22 cellular contexts compared by ENCODE assay signal in the genomic region with DNA sequence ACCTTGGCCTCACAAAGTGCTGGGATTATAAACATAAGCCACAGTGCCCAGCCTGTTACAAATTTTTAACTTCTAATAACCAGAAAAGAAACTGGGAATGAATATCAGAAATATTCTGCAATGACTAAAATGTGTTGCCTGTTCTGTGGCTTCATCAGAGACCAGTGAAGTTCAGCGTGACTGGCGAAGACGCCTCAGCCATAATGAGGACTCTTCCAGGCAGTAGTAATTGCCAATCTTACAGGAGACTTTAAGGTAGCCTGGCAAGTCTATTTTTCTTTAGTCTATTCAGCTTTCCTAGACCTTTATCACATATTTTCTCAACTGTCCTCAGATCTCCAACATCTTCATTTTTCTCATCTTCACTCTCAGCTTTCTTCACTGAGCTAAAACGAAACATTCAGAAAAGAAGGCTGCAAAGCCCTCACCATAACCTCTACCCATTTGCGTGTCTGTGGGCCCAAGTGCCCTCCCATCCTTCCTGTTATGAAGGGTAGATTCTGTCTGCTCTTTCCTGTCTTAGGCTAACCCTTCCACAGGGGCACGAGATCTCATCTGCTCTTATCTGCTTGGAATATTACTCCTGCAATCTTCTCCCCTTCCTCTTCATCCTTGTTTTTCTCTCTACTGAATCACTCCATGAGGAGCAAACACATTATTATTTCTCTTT. TPM values are rescaled to one million over a fixed set of nuclear protein-coding genes. Genes with fewer than 3 reads are reported as not detected.
A peak's percentile ranks its signal among the peaks of the same experiment; 100 is the strongest.
DNase-seq lines count a peak whose midpoint lies in the region; ATAC-seq, FAIRE-seq and TF ChIP-seq lines count a peak whose summit lies in the region.
"Had no signal": no experiment of that assay in that cellular context is flagged by ENCODE, and none has a peak within 500 bp of the region (broad histone marks: within the 10 kb centered on the region; RNA-seq: fewer than 3 reads in every experiment).

No MANE protein-coding gene starts in this region.

- no peaks in the 10 kb centered on the region for H3F3A ChIP-seq in Loucy (ENCODE audit: low read depth)

- no peak for TF ChIP-seq RAD21 in HepG2 (CRISPR knock-in tag; IDR thresholded peaks at IDR 0.05)

- no peaks in the 10 kb centered on the region for H3K9me3 Mint-ChIP-seq in activated naive CD4-positive, alpha-beta T cell treated with anti-CD3 and anti-CD28 coated beads for 36 hours
- no peaks in the 10 kb centered on the region for H3K9me3 Mint-ChIP-seq in activated T-helper 1 cell treated with anti-CD3 and anti-CD28 coated beads, Interleukin-12 subunit alpha, Interleukin-12 subunit beta, Interleukin-2, Interleukin-4 antibody, amounts not matched to agents 30 ng/mL and 10 ng/mL and 1 ng/mL, durations not matched to agents 14 hours and 24 hours and 36 hours
- H3K9me3 Mint-ChIP-seq: IgD-negative memory B cell, memory B cell, natural killer cell had no signal

- no TSS peak for BruUV-seq in HepG2 (replicated peaks; lab: Mats Ljungman, UMichigan)

- WGBS in HepG2 (ENCODE audit: low lambda C conversion rate): 61% methylated on average over 6 of the region's 6 CpGs

- in situ Hi-C loops in HepG2 (cut with HindIII; ENCODE audit: extremely low pct_ligation_motif_present, low pct_unique_long_range_greater_than_20kb): no loop called here

- intact Hi-C loops in activated naive CD4-positive, alpha-beta T cell treated with anti-CD3 and anti-CD28 coated beads for 36 hours (cut with micrococcal nuclease): loop anchor here (5.0 kb wide), 1 partner anchor 369 kb away; no protein-coding TSS in a partner anchor
- intact Hi-C loops in activated T-helper 1 cell treated with anti-CD3 and anti-CD28 coated beads, Interleukin-12 subunit alpha, Interleukin-12 subunit beta, Interleukin-2, Interleukin-4 antibody, amounts not matched to agents 30 ng/mL and 10 ng/mL and 1 ng/mL, durations not matched to agents 14 hours and 24 hours and 36 hours (cut with micrococcal nuclease): no loop called here
- intact Hi-C loops in HepG2 (cut with micrococcal nuclease; ENCODE audit: unreplicated experiment): no loop called here

- TF ChIP-seq CTCF in Loucy (conservative IDR thresholded peaks at IDR 0.05; ENCODE audit: low read length) (no peak), HepG2 (CRISPR knock-in tag; IDR thresholded peaks at IDR 0.05) (no peak)

- TF ChIP-seq POLR2A in HepG2 (IDR thresholded peaks at IDR 0.05; ENCODE audit: insufficient read depth in 1 of 2, low read depth in 2 of 2, low read length in 2 of 2): no peak

- H3K27me3 ChIP-seq in Loucy (ENCODE audit: insufficient read depth, low read length, poor library complexity, severe bottlenecking): no peaks in the 10 kb centered on the region
- peaks cover 2 to 5% of the 10 kb centered on the region in 2 experiments; a peak in 1 of 5 replicates for H3K27me3 ChIP-seq in HepG2 (ENCODE audit: control insufficient read depth in 1 of 2, insufficient read depth in 2 of 2, low read length in 2 of 2)
- H3K27me3 ChIP-seq: ovary, right lobe of liver, tibial artery had no signal

- H3K4me3 ChIP-seq in Loucy (ENCODE audit: low read length, poor library complexity, severe bottlenecking): no peak overlapping the region
- H3K4me3 ChIP-seq in HepG2 (replicated peaks in 1 of 3; ENCODE audit: insufficient read depth in 1 of 3, low read depth in 2 of 3, low read length in 3 of 3): no peak overlapping the region
- H3K4me3 ChIP-seq: adrenal gland, MG63, ovary, right lobe of liver, tibial artery had no signal

- H3K4me1 ChIP-seq in Loucy (ENCODE audit: insufficient read depth, low read length, poor library complexity, severe bottlenecking) (peaks cover 6% of the 10 kb centered on the region), HepG2 (ENCODE audit: insufficient read depth, low read length) (no peaks in the 10 kb centered on the region)
- H3K4me1 ChIP-seq: adrenal gland, right lobe of liver, tibial artery had no signal

- no peak overlapping the region for H3K27ac ChIP-seq in HepG2 (ENCODE audit: extremely low read length, insufficient read depth, low read length)
- H3K27ac ChIP-seq: adrenal gland, ovary, right lobe of liver, tibial artery had no signal

- H3K9me3 ChIP-seq in Loucy (ENCODE audit: insufficient read depth, low read depth, low read length): no peaks in the 10 kb centered on the region
- H3K9me3 ChIP-seq in HepG2 (ENCODE audit: low read length): no peaks in the 10 kb centered on the region
- H3K9me3 ChIP-seq: adrenal gland, MG63, ovary, right lobe of liver, tibial artery had no signal

- peak; percentile 62 for DNase-seq in activated naive CD4-positive, alpha-beta T cell treated with anti-CD3 and anti-CD28 coated beads for 36 hours
- DNase-seq in activated naive CD4-positive, alpha-beta T cell treated with anti-CD3 and anti-CD28 coated beads, Interleukin-2, amount 50 U/mL, for 16 hours: no peak
- peak; percentile 9 for DNase-seq in activated T-helper 1 cell treated with anti-CD3 and anti-CD28 coated beads, Interleukin-12 subunit alpha, Interleukin-12 subunit beta, Interleukin-2, Interleukin-4 antibody, amounts not matched to agents 30 ng/mL and 10 ng/mL and 1 ng/mL, durations not matched to agents 14 hours and 24 hours and 36 hours (ENCODE audit: low spot score)
- DNase-seq in stimulated activated CD8-positive, alpha-beta memory T cell treated with anti-CD3 and anti-CD28 coated beads, Interleukin-4, amount 100 ng/mL, for 48 hours: peak; percentile 36
- no peak for DNase-seq in HepG2 (ENCODE audit: low spot score)
- DNase-seq in NCI-H2171 treated with DMSO at 0.1 percent for 48 hours (lab: John Stamatoyannopoulos, UW): no peak
- DNase-seq: adrenal gland, DMS53, GOT3, left cardiac atrium, MG63, natural killer cell, NCI-H1436 treated with DMSO at 0.1 percent for 48 hours, ovary, right lobe of liver, SW 1271, tibial artery had no signal

- no peak overlapping the region for H3K4me3 Mint-ChIP-seq in activated naive CD4-positive, alpha-beta T cell treated with anti-CD3 and anti-CD28 coated beads for 36 hours
- H3K4me3 Mint-ChIP-seq in activated T-helper 1 cell treated with anti-CD3 and anti-CD28 coated beads, Interleukin-12 subunit alpha, Interleukin-12 subunit beta, Interleukin-2, Interleukin-4 antibody, amounts not matched to agents 30 ng/mL and 10 ng/mL and 1 ng/mL, durations not matched to agents 14 hours and 24 hours and 36 hours: no peak overlapping the region
- H3K4me3 Mint-ChIP-seq: IgD-negative memory B cell, memory B cell, natural killer cell had no signal

- H3K9ac ChIP-seq in Loucy (ENCODE audit: low read depth, low read length, poor library complexity, severe bottlenecking): no peak overlapping the region
- H3K9ac ChIP-seq in HepG2 (ENCODE audit: insufficient read depth, low read depth, low read length): no peak overlapping the region

- no peaks in the 10 kb centered on the region for H3K36me3 Mint-ChIP-seq in activated naive CD4-positive, alpha-beta T cell treated with anti-CD3 and anti-CD28 coated beads for 36 hours (ENCODE audit: low read depth)
- no peaks in the 10 kb centered on the region for H3K36me3 Mint-ChIP-seq in activated T-helper 1 cell treated with anti-CD3 and anti-CD28 coated beads, Interleukin-12 subunit alpha, Interleukin-12 subunit beta, Interleukin-2, Interleukin-4 antibody, amounts not matched to agents 30 ng/mL and 10 ng/mL and 1 ng/mL, durations not matched to agents 14 hours and 24 hours and 36 hours (ENCODE audit: low read depth)
- H3K36me3 Mint-ChIP-seq: IgD-negative memory B cell, memory B cell, natural killer cell had no signal

- no peaks in the 10 kb centered on the region for H3K27me3 Mint-ChIP-seq in activated naive CD4-positive, alpha-beta T cell treated with anti-CD3 and anti-CD28 coated beads for 36 hours (ENCODE audit: low read depth)
- peaks cover 5% of the 10 kb centered on the region for H3K27me3 Mint-ChIP-seq in activated T-helper 1 cell treated with anti-CD3 and anti-CD28 coated beads, Interleukin-12 subunit alpha, Interleukin-12 subunit beta, Interleukin-2, Interleukin-4 antibody, amounts not matched to agents 30 ng/mL and 10 ng/mL and 1 ng/mL, durations not matched to agents 14 hours and 24 hours and 36 hours (ENCODE audit: insufficient read depth)

- H3K4me2 ChIP-seq in Loucy (ENCODE audit: low read depth, low read length, poor library complexity, severe bottlenecking): peak overlapping the region; percentile 6
- H3K4me2 ChIP-seq in HepG2 (ENCODE audit: low read depth, low read length): no peak overlapping the region

- H3K36me3 ChIP-seq in Loucy (ENCODE audit: insufficient read depth, low read length) (no peaks in the 10 kb centered on the region), HepG2 (replicated peaks in 1 of 2; ENCODE audit: control insufficient read depth in 1 of 2, insufficient read depth in 2 of 2, low read length in 2 of 2) (no peaks in the 10 kb centered on the region)
- H3K36me3 ChIP-seq: adrenal gland, MG63, ovary, right lobe of liver, tibial artery had no signal

- no peak for ATAC-seq in HepG2
- ATAC-seq: left cardiac atrium, right lobe of liver had no signal

- H2AFZ ChIP-seq in Loucy (ENCODE audit: low read length): peak overlapping the region; percentile 2; the same call in 1 of the 2 replicates
- H2AFZ ChIP-seq in HepG2 (ENCODE audit: low read length): no peak overlapping the region

- CTCF ChIA-PET in activated naive CD4-positive, alpha-beta T cell treated with anti-CD3 and anti-CD28 coated beads for 36 hours (lab: Charles Lee): interaction anchor here (0.5 to 2.1 kb wide), 3 partner anchors 8 to 34 kb away, joined by 3 to 4 read pairs (median 3); no protein-coding TSS in a partner anchor
- CTCF ChIA-PET in HepG2 (lab: Yijun Ruan, JAX; ENCODE audit: low intra/inter-chr PET ratio, low total read pairs): no interaction called here

- no peaks in the 10 kb centered on the region for H3K4me1 Mint-ChIP-seq in activated naive CD4-positive, alpha-beta T cell treated with anti-CD3 and anti-CD28 coated beads for 36 hours (ENCODE audit: low read depth)
- no peaks in the 10 kb centered on the region for H3K4me1 Mint-ChIP-seq in activated T-helper 1 cell treated with anti-CD3 and anti-CD28 coated beads, Interleukin-12 subunit alpha, Interleukin-12 subunit beta, Interleukin-2, Interleukin-4 antibody, amounts not matched to agents 30 ng/mL and 10 ng/mL and 1 ng/mL, durations not matched to agents 14 hours and 24 hours and 36 hours (ENCODE audit: low read depth)
- H3K4me1 Mint-ChIP-seq: IgD-negative memory B cell, memory B cell, natural killer cell had no signal

- no peak for FAIRE-seq in HepG2 (lab: Jason Lieb, UNC)
- FAIRE-seq: GM12891, TTC549 had no signal

- H3K79me2 ChIP-seq in Loucy (ENCODE audit: insufficient read depth, low read length) (no peaks in the 10 kb centered on the region), HepG2 (ENCODE audit: insufficient read depth, low read length) (no peaks in the 10 kb centered on the region)

- no peak for TF ChIP-seq EP300 in HepG2 (IDR thresholded peaks at IDR 0.05; ENCODE audit: low read depth in 2 of 2, low read length in 2 of 2)
- no peak for TF ChIP-seq EP300 in HepG2 (CRISPR knock-in tag; IDR thresholded peaks at IDR 0.05; ENCODE audit: borderline replicate concordance)

- no peaks in the 10 kb centered on the region for H3K9me2 ChIP-seq in Loucy (replicated peaks; ENCODE audit: low read depth, low read length)

- no peak overlapping the region for H3K27ac Mint-ChIP-seq in activated naive CD4-positive, alpha-beta T cell treated with anti-CD3 and anti-CD28 coated beads for 36 hours
- no peak overlapping the region for H3K27ac Mint-ChIP-seq in activated T-helper 1 cell treated with anti-CD3 and anti-CD28 coated beads, Interleukin-12 subunit alpha, Interleukin-12 subunit beta, Interleukin-2, Interleukin-4 antibody, amounts not matched to agents 30 ng/mL and 10 ng/mL and 1 ng/mL, durations not matched to agents 14 hours and 24 hours and 36 hours
- H3K27ac Mint-ChIP-seq: IgD-negative memory B cell, memory B cell, natural killer cell had no signal

- POLR2A ChIA-PET in HepG2 (lab: Yijun Ruan, JAX): no interaction called here

- H4K20me1 ChIP-seq in Loucy (ENCODE audit: insufficient read depth, low read length, poor library complexity, severe bottlenecking) (no peaks in the 10 kb centered on the region), HepG2 (ENCODE audit: insufficient read depth, low read length) (no peaks in the 10 kb centered on the region)

RNA-seq across cellular contexts. Expression of a gene that starts 42.0 kb away (rescaled TPM):
- total RNA-seq in activated naive CD4-positive, alpha-beta T cell treated with anti-CD3 and anti-CD28 coated beads for 36 hours: not detected
- total RNA-seq in activated T-helper 1 cell treated with anti-CD3 and anti-CD28 coated beads, Interleukin-12 subunit alpha, Interleukin-12 subunit beta, Interleukin-2, Interleukin-4 antibody, amounts not matched to agents 30 ng/mL and 10 ng/mL and 1 ng/mL, durations not matched to agents 14 hours and 24 hours and 36 hours: not detected in 2 replicates
- not detected in 2 replicates for total RNA-seq in HepG2 (2016; rRNA removed; fragmentation: Illumina TruSeq; extraction: Trizol)
- not detected in 2 replicates for total RNA-seq in HepG2 (2016; cell fraction: cytosol; rRNA removed; fragmentation: Illumina TruSeq; extraction: Trizol; ENCODE audit: low read depth)
- not detected in 2 replicates for total RNA-seq in HepG2 (2016; cell fraction: insoluble cytoplasmic fraction; rRNA removed; fragmentation: Illumina TruSeq; extraction: Trizol)
- not detected in 2 replicates for total RNA-seq in HepG2 (2016; cell fraction: membrane; rRNA removed; fragmentation: Illumina TruSeq; extraction: Trizol)
- not detected in 2 replicates for total RNA-seq in HepG2 (2016; cell fraction: nucleus; rRNA removed; fragmentation: Illumina TruSeq; extraction: Trizol)
- 0.03 TPM in 1 of 2 replicates, not detected in the other for polyA plus RNA-seq in HepG2 (2011; rRNA removed)
- polyA plus RNA-seq in HepG2 (2011; cell fraction: cytosol; rRNA removed): 0.03 TPM in 1 of 2 replicates, not detected in the other
- not detected in 2 replicates for polyA plus RNA-seq in HepG2 (2011; cell fraction: nucleus; rRNA removed)
- not detected in 2 replicates for polyA plus RNA-seq in HepG2 (2012)
- polyA plus RNA-seq in HepG2 (2016; cell fraction: cytosol; fragmentation: Illumina TruSeq; extraction: Trizol; ENCODE audit: low read depth): not detected in 2 replicates
- not detected in 2 replicates for polyA plus RNA-seq in HepG2 (2016; cell fraction: insoluble cytoplasmic fraction; fragmentation: Illumina TruSeq; extraction: Trizol; ENCODE audit: low read depth)
- polyA plus RNA-seq in HepG2 (2016; cell fraction: membrane; fragmentation: Illumina TruSeq; extraction: Trizol; ENCODE audit: low read depth): not detected in 2 replicates
- not detected in 2 replicates for polyA plus RNA-seq in HepG2 (2016; cell fraction: nucleus; fragmentation: Illumina TruSeq; extraction: Trizol; ENCODE audit: insufficient read depth, low read depth)
- not detected in 2 replicates for polyA minus RNA-seq in HepG2 (2011; rRNA and poly(A)+ RNA removed; ENCODE audit: low replicate concordance)
- polyA minus RNA-seq in HepG2 (2011; cell fraction: cytosol; rRNA and poly(A)+ RNA removed): not detected in 2 replicates
- polyA minus RNA-seq in HepG2 (2011; cell fraction: nucleus; rRNA and poly(A)+ RNA removed): not detected in 2 replicates
- total RNA-seq: adrenal gland, left cardiac atrium, natural killer cell, ovary, right lobe of liver had no signal
- polyA plus RNA-seq: adrenal gland, IgD-negative memory B cell, ovary had no signal

Comparison
In these comparisons a context has a peak if more than half of its experiments do, and no peak if none do; other contexts are left out.
1. DNase-seq: peak in activated naive CD4-positive, alpha-beta T cell treated with anti-CD3 and anti-CD28 coated beads for 36 hours (single experiment), activated T-helper 1 cell treated with anti-CD3 and anti-CD28 coated beads, Interleukin-12 subunit alpha, Interleukin-12 subunit beta, Interleukin-2, Interleukin-4 antibody, amounts not matched to agents 30 ng/mL and 10 ng/mL and 1 ng/mL, durations not matched to agents 14 hours and 24 hours and 36 hours (single experiment) and stimulated activated CD8-positive, alpha-beta memory T cell treated with anti-CD3 and anti-CD28 coated beads, Interleukin-4, amount 100 ng/mL, for 48 hours (single experiment); none in activated naive CD4-positive, alpha-beta T cell treated with anti-CD3 and anti-CD28 coated beads, Interleukin-2, amount 50 U/mL, for 16 hours (single experiment), HepG2 (single experiment) and NCI-H2171 treated with DMSO at 0.1 percent for 48 hours (single experiment).